ENCODE assay signal across 11 cellular contexts in genomic region chr15:71201471-71201870, GRCh38.
DNase-seq lines count a peak whose midpoint lies in the region; TF ChIP-seq lines count a peak whose summit lies in the region.
"Had no signal": no experiment of that assay in that cellular context is flagged by ENCODE, and none has a peak within 500 bp of the region (broad histone marks: within the 10 kb centered on the region; RNA-seq: fewer than 3 reads in every experiment).

No MANE protein-coding gene starts in this region.

- intact Hi-C loops in dorsolateral prefrontal cortex (cut with DNase I): no loop called here

- no peak overlapping the region for H2AFZ ChIP-seq in hepatocyte

- H4K20me1 ChIP-seq in hepatocyte (ENCODE audit: insufficient read depth, poor library complexity, severe bottlenecking): no peaks in the 10 kb centered on the region

- no peaks in the 10 kb centered on the region for H3K79me2 ChIP-seq in hepatocyte

- no peak overlapping the region for H3K4me3 ChIP-seq in hepatocyte
- H3K4me3 ChIP-seq in dorsolateral prefrontal cortex: no peak overlapping the region
- H3K4me3 ChIP-seq: gastrocnemius medialis, SJSA1 had no signal

- H3K4me1 ChIP-seq in hepatocyte (ENCODE audit: insufficient read depth): peaks cover 6% of the 10 kb centered on the region
- H3K4me1 ChIP-seq: SJSA1 had no signal

- no peak overlapping the region for H3K4me2 ChIP-seq in hepatocyte

- no peaks in the 10 kb centered on the region for H3K36me3 ChIP-seq in hepatocyte (replicated peaks; ENCODE audit: insufficient read depth, low read depth)
- H3K36me3 ChIP-seq: gastrocnemius medialis, SJSA1, WERI-Rb-1 had no signal

- DNase-seq in COLO668 (lab: John Stamatoyannopoulos, UW; ENCODE audit: unreplicated experiment) (peak; percentile 96), NCI-H1436 (lab: John Stamatoyannopoulos, UW) (peak; percentile 93), NCI-H526 (lab: John Stamatoyannopoulos, UW) (peak; percentile 19 to 30), hepatocyte (ENCODE audit: low spot score) (peak; percentile 70), activated gamma-delta T cell (lab: John Stamatoyannopoulos, UW) (no peak), dorsolateral prefrontal cortex (no peak), HCEC 1CT (no peak)
- no peak for DNase-seq in activated T-cell treated with anti-CD3 and anti-CD28 coated beads, Interleukin-2, amount 50 U/mL, for 48 hours
- DNase-seq: gastrocnemius medialis, WERI-Rb-1 had no signal

- TF ChIP-seq CTCF in hepatocyte (IDR thresholded peaks at IDR 0.05; ENCODE audit: poor library complexity) (no peak), dorsolateral prefrontal cortex (IDR thresholded peaks at IDR 0.05 in 54 of 56, conservative IDR thresholded peaks at IDR 0.05 in 2 of 56; ENCODE audit: low read depth in 1 of 56, partially characterized antibody in 56 of 56) (no peak)

- 47% methylated on average over 9 of the region's 9 CpGs for WGBS in hepatocyte (ENCODE audit: low lambda C conversion rate, missing lambda C conversion rate)

- no peaks in the 10 kb centered on the region for H3K9me3 ChIP-seq in hepatocyte (ENCODE audit: low read depth)
- H3K9me3 ChIP-seq: gastrocnemius medialis, SJSA1 had no signal

- no peaks in the 10 kb centered on the region for H3K27me3 ChIP-seq in hepatocyte
- no peaks in the 10 kb centered on the region for H3K27me3 ChIP-seq in dorsolateral prefrontal cortex
- H3K27me3 ChIP-seq: gastrocnemius medialis, SJSA1 had no signal

- no peaks in the 10 kb centered on the region for H3K9me2 ChIP-seq in hepatocyte (replicated peaks; ENCODE audit: insufficient read depth)

- H3K27ac ChIP-seq in hepatocyte (peak overlapping the region; percentile 23), dorsolateral prefrontal cortex (peak overlapping the region in 17 of 59 donors; percentile 12 to 63 (median 41))
- H3K27ac ChIP-seq: gastrocnemius medialis, SJSA1, WERI-Rb-1 had no signal

Comparison
In these comparisons a context has a peak if more than half of its experiments do, and no peak if none do; other contexts are left out.
1. DNase-seq: peak in COLO668 (single experiment), NCI-H1436 (single experiment), NCI-H526 (2 of 2) and hepatocyte (single experiment); none in activated gamma-delta T cell (single experiment), dorsolateral prefrontal cortex (0 of 10), activated T-cell treated with anti-CD3 and anti-CD28 coated beads, Interleukin-2, amount 50 U/mL, for 48 hours (0 of 2) and HCEC 1CT (single experiment).